In genomic region chr3:77462951-77463350, GRCh38 we compare ENCODE assay signal across 22 cellular contexts.
A peak's percentile ranks its signal among the peaks of the same experiment; 100 is the strongest.
DNase-seq lines count a peak whose midpoint lies in the region; ATAC-seq, FAIRE-seq and TF ChIP-seq lines count a peak whose summit lies in the region.
"Had no signal": no experiment of that assay in that cellular context is flagged by ENCODE, and none has a peak within 500 bp of the region (broad histone marks: within the 10 kb centered on the region; RNA-seq: fewer than 3 reads in every experiment).

No MANE protein-coding gene starts in this region.

- peaks cover 3% of the 10 kb centered on the region for H3K9me3 Mint-ChIP-seq in activated naive CD8-positive, alpha-beta T cell treated with anti-CD3 and anti-CD28 coated beads for 36 hours
- H3K9me3 Mint-ChIP-seq: H9 had no signal

- DNase-seq in Karpas-422 (no peak), lower lobe of right lung (no peak), upper lobe of right lung (no peak), NCI-H146 treated with DMSO at 0.1 percent for 48 hours (lab: John Stamatoyannopoulos, UW; ENCODE audit: unreplicated experiment) (no peak), NCI-H1105 (lab: John Stamatoyannopoulos, UW) (no peak)
- no peak for DNase-seq in activated naive CD8-positive, alpha-beta T cell treated with anti-CD3 and anti-CD28 coated beads for 36 hours
- DNase-seq: 8988T; ACHN; C1 segment of cervical spinal cord; Calu3; CD4-positive, alpha-beta memory T cell; COR-L47; DMS53; DMS79 treated with DMSO at 0.1 percent for 48 hours; GF-D8; GM23248; H9 had no signal

- no peaks in the 10 kb centered on the region for H3K36me3 Mint-ChIP-seq in activated naive CD8-positive, alpha-beta T cell treated with anti-CD3 and anti-CD28 coated beads for 36 hours
- H3K36me3 Mint-ChIP-seq: CD4-positive, alpha-beta memory T cell had no signal

- H3K4me1 ChIP-seq in Karpas-422 (ENCODE audit: low read length), result peaks cover 11% of the 10 kb centered on the region
- no peaks in the 10 kb centered on the region for H3K4me1 ChIP-seq in lower lobe of right lung
- no peaks in the 10 kb centered on the region for H3K4me1 ChIP-seq in upper lobe of right lung
- H3K4me1 ChIP-seq: A549 had no signal

- TF ChIP-seq CTCF in lower lobe of right lung (IDR thresholded peaks at IDR 0.05) (no peak), upper lobe of right lung (IDR thresholded peaks at IDR 0.05) (no peak)

- H3K27ac ChIP-seq in Karpas-422 (ENCODE audit: low read length) (no peak overlapping the region), lower lobe of right lung (no peak overlapping the region), upper lobe of right lung (no peak overlapping the region)
- H3K27ac ChIP-seq: A549, GM23248 had no signal

- H3K27me3 Mint-ChIP-seq in activated naive CD8-positive, alpha-beta T cell treated with anti-CD3 and anti-CD28 coated beads for 36 hours, result no peaks in the 10 kb centered on the region
- H3K27me3 Mint-ChIP-seq: CD4-positive, alpha-beta memory T cell had no signal

- H3K4me1 Mint-ChIP-seq in activated naive CD8-positive, alpha-beta T cell treated with anti-CD3 and anti-CD28 coated beads for 36 hours, result no peaks in the 10 kb centered on the region
- H3K4me1 Mint-ChIP-seq: CD4-positive, alpha-beta memory T cell had no signal

- no peaks in the 10 kb centered on the region for H3K9me2 ChIP-seq in Karpas-422 (replicated peaks; ENCODE audit: insufficient read depth, low read length)

- H3K4me3 ChIP-seq in Karpas-422 (ENCODE audit: low read length), result no peak overlapping the region
- no peak overlapping the region for H3K4me3 ChIP-seq in lower lobe of right lung
- H3K4me3 ChIP-seq in upper lobe of right lung, result no peak overlapping the region
- H3K4me3 ChIP-seq: A549, GM23248 had no signal

- H2AFZ ChIP-seq in Karpas-422 (ENCODE audit: low read length), result peak overlapping the region; percentile 48; the same call in 1 of the 2 replicates
- H2AFZ ChIP-seq: GM23248 had no signal

- no peaks in the 10 kb centered on the region for H3K79me2 ChIP-seq in Karpas-422 (ENCODE audit: low read length)

- FAIRE-seq in islet of Langerhans (lab: Jason Lieb, UNC), result peak; percentile 95
- FAIRE-seq: A549, GM12891, GM18507 had no signal

- H3K4me2 ChIP-seq in Karpas-422 (ENCODE audit: low read depth, low read length, poor library complexity, severe bottlenecking), result no peak overlapping the region
- H3K4me2 ChIP-seq: A549 had no signal

- no peak overlapping the region for H3K27ac Mint-ChIP-seq in activated naive CD8-positive, alpha-beta T cell treated with anti-CD3 and anti-CD28 coated beads for 36 hours
- H3K27ac Mint-ChIP-seq: CD4-positive, alpha-beta memory T cell; H9 had no signal

- no peak overlapping the region for H3K4me3 Mint-ChIP-seq in activated naive CD8-positive, alpha-beta T cell treated with anti-CD3 and anti-CD28 coated beads for 36 hours
- H3K4me3 Mint-ChIP-seq: CD4-positive, alpha-beta memory T cell; H9 had no signal

- H3K27me3 ChIP-seq in Karpas-422 (ENCODE audit: low read length) (no peaks in the 10 kb centered on the region), lower lobe of right lung (ENCODE audit: low read depth) (no peaks in the 10 kb centered on the region), upper lobe of right lung (no peaks in the 10 kb centered on the region)

- intact Hi-C loops in lower lobe of right lung (cut with DNase I) (no loop called here), upper lobe of right lung (cut with DNase I) (no loop called here)

- H3K9ac ChIP-seq in Karpas-422 (ENCODE audit: low read length), result no peak overlapping the region
- H3K9ac ChIP-seq: GM23248 had no signal

- ATAC-seq in lower lobe of right lung (peak; percentile 56 to 83), upper lobe of right lung (peak; percentile 58)
- ATAC-seq: A549, HCT116 had no signal

- H4K20me1 ChIP-seq in Karpas-422 (ENCODE audit: insufficient read depth, low read depth, low read length), result no peaks in the 10 kb centered on the region

- H3K36me3 ChIP-seq in Karpas-422 (ENCODE audit: insufficient read depth, low read length) (no peaks in the 10 kb centered on the region), lower lobe of right lung (no peaks in the 10 kb centered on the region), upper lobe of right lung (no peaks in the 10 kb centered on the region)

- no peaks in the 10 kb centered on the region for H3K9me3 ChIP-seq in Karpas-422 (ENCODE audit: low read length)
- no peaks in the 10 kb centered on the region for H3K9me3 ChIP-seq in lower lobe of right lung
- H3K9me3 ChIP-seq in upper lobe of right lung, result no peaks in the 10 kb centered on the region
- H3K9me3 ChIP-seq: A549 had no signal
